Comparison of ENCODE assay signal across 18 cellular contexts in genomic region chr16:72508196-72508595, GRCh38.
"Had no signal": no experiment of that assay in that cellular context is flagged by ENCODE, and none has a peak within 500 bp of the region (broad histone marks: within the 10 kb centered on the region; RNA-seq: fewer than 3 reads in every experiment).

No MANE protein-coding gene starts in this region.

- H3K4me1 ChIP-seq: left lung, prostate gland, right atrium auricular region, tibial nerve had no signal

- H3K27me3 ChIP-seq: left lung, right atrium auricular region, tibial nerve had no signal

- DNase-seq: activated CD4-positive, alpha-beta T cell treated with anti-CD3 and anti-CD28 coated beads, Interleukin-2, amount 10 ng/mL, durations not matched to agents 7 days and 5 days; activated CD8-positive, alpha-beta T cell treated with anti-CD3 and anti-CD28 coated beads, Interleukin-2, amount 10 ng/mL, durations not matched to agents 7 days and 5 days; activated naive CD4-positive, alpha-beta T cell treated with anti-CD3 and anti-CD28 coated beads, Interleukin-2, amount 10 ng/mL, durations not matched to agents 7 days and 5 days; activated naive CD8-positive, alpha-beta T cell treated with anti-CD3 and anti-CD28 coated beads, Interleukin-2, amount 50 U/mL, for 24 hours; activated T-cell treated with anti-CD3 and anti-CD28 coated beads, Interleukin-2, amount 50 U/mL, for 24 hours; anterior cingulate cortex; cerebellar nuclear complex; effector CD4-positive, alpha-beta T cell; foreskin melanocyte; left lung; midbrain; occipital lobe; stimulated activated CD4-positive, alpha-beta T cell treated with anti-CD3 and anti-CD28 coated beads, Interleukin-2, amount 100 ng/mL, for 24 hours; stimulated activated naive CD4-positive, alpha-beta T cell treated with Interleukin-2 at 50 U/mL for 16 hours had no signal

- ATAC-seq: activated CD4-positive, CD25-positive, alpha-beta regulatory T cell treated with anti-CD3 and anti-CD28 coated beads, Interleukin-2, amount 50 U/mL, for 24 hours; activated CD8-positive, alpha-beta T cell treated with anti-CD3 and anti-CD28 coated beads, Interleukin-2, amount 10 ng/mL, durations not matched to agents 7 days and 5 days; activated naive CD8-positive, alpha-beta T cell treated with anti-CD3 and anti-CD28 coated beads, Interleukin-2, amount 50 U/mL, for 24 hours; left lung had no signal

- H3K9me3 ChIP-seq: left lung, prostate gland, right atrium auricular region, tibial nerve had no signal

- H3K36me3 ChIP-seq: left lung, prostate gland, right atrium auricular region, tibial nerve had no signal

- H3K4me3 ChIP-seq: left lung, prostate gland, right atrium auricular region, tibial nerve had no signal

- H3K27ac ChIP-seq: left lung, prostate gland, right atrium auricular region, tibial nerve had no signal
